ENCODE assay signal across 7 cellular contexts in the genomic region with DNA sequence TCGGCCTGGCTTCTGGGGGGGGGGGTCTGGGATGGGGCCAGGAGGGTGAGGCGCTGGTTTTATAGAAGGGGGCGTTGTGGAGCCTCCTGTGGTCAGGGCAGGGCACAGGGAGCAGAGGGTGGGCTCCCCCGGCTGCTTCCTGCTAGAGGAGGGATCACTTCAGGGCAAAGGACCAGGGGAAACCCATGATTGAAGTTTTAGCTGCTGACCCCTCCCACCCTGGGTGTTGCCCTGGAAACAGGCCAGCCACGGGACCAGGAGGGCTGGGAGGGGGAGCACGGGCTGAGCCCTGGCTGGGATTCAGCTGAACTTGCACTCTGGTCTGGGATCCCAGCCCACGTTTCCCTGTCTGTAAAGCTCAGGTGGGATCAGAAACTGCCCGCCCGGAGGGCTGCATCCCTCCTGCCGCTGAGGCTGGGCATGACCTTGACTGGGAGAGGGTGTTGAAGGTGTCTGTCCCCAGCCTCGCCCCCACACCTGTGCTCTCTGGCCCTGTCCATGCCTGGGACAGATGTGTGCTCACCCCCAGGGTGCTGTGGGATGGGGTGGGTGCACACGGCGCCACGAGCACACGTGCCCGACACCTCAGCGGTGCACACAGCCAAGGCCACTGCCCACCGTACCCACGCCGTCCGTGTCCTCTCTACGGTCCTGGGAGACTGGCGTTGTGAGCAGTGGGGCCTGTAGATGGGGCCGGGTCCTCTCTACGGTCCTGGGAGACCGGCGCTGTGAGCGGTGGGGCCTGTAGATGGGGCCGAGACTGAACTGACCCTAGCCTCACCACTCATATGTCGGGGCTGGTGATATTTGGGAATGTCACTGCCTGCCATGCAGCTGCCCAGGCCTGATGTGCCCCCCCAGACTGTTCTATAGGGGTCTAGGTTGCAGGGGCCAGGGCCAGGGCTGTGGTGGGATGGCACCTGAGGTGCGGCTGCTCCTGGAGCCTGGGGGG. TPM values are rescaled to one million over a fixed set of nuclear protein-coding genes. Genes with fewer than 3 reads are reported as not detected.
DNase-seq lines count a peak whose midpoint lies in the region; ATAC-seq and TF ChIP-seq lines count a peak whose summit lies in the region.

No MANE protein-coding gene starts in this region.

- no peak overlapping the region for H4K5ac ChIP-seq in H9 (ENCODE audit: insufficient read length, low read depth, low read length)

- H3K4me3 Mint-ChIP-seq in H9 = peak overlapping the region; percentile 60 to 84
- no peak overlapping the region for H3K4me3 Mint-ChIP-seq in activated T-helper 17 cell treated with anti-CD3 and anti-CD28 coated beads, Interleukin-2, amount 50 U/mL, for 72 hours

- peak overlapping the region; percentile 37 for H3K14ac ChIP-seq in H9 (ENCODE audit: insufficient read depth, low read length)

- WGBS in H9 (ENCODE audit: extremely low coverage, insufficient read length, low lambda C conversion rate) = no CpG with 5 or more reads among the region's 31 CpGs

- H3K79me1 ChIP-seq in H9 (ENCODE audit: insufficient read depth, low read depth, low read length, poor library complexity, severe bottlenecking) = peaks cover 2% of the 10 kb centered on the region

- H4K8ac ChIP-seq in H9 (replicated peaks; ENCODE audit: insufficient read length, low read depth, low read length) = no peak overlapping the region

- H2BK12ac ChIP-seq in H9 (ENCODE audit: insufficient read length, low read depth, low read length) = peak overlapping the region; percentile 55

- TF ChIP-seq CTCF in H9 (conservative IDR thresholded peaks at IDR 0.05) = no peak; the same call in 1 of the 3 replicates

- H2AFZ ChIP-seq in H9 (ENCODE audit: low read length) = no peak overlapping the region

- no peak overlapping the region for H2AK5ac ChIP-seq in H9 (ENCODE audit: insufficient read length, low read length)

- peaks cover 7% of the 10 kb centered on the region for H3K27me3 Mint-ChIP-seq in H9 (ENCODE audit: low read depth)
- no peaks in the 10 kb centered on the region for H3K27me3 Mint-ChIP-seq in activated T-helper 17 cell treated with anti-CD3 and anti-CD28 coated beads, Interleukin-2, amount 50 U/mL, for 72 hours

- no peak overlapping the region for H2BK5ac ChIP-seq in H9 (ENCODE audit: insufficient read length, low read length)

- ATAC-seq in SK-N-SH treated with all-trans-retinoic acid at 6 μM for 48 hours = peak; percentile 46
- ATAC-seq in esophagus mucosa = peak; percentile 2
- no peak for ATAC-seq in HG02852 (IDR thresholded peaks at IDR 0.05; ENCODE audit: unreplicated experiment)
- no peak for ATAC-seq in activated T-helper 17 cell treated with anti-CD3 and anti-CD28 coated beads, Interleukin-2, amount 50 U/mL, for 72 hours (replicated peaks)
- ATAC-seq in activated CD4-positive, CD25-positive, alpha-beta regulatory T cell treated with anti-CD3 and anti-CD28 coated beads, Interleukin-2, amount 50 U/mL, for 24 hours = no peak

- peaks cover 5% of the 10 kb centered on the region for H3K36me3 ChIP-seq in mucosa of stomach (ENCODE audit: control insufficient read depth, insufficient read depth, low read length)

- peak overlapping the region; percentile 75 for H3K4me2 ChIP-seq in H9 (ENCODE audit: insufficient read depth, insufficient read length, low read length)

- no peak overlapping the region for H3T11ph ChIP-seq in H9 (ENCODE audit: low read length)

- no peak overlapping the region for H3K27ac ChIP-seq in H9 (ENCODE audit: insufficient read length, low read depth, low read length)

- H3K4me1 ChIP-seq in H9 (ENCODE audit: insufficient read depth, low read length) = peaks cover 2% of the 10 kb centered on the region; the same call in 1 of the 2 replicates
- peaks cover 54% of the 10 kb centered on the region for H3K4me1 ChIP-seq in mucosa of stomach (ENCODE audit: control insufficient read depth, insufficient read depth, low read length)

- H3K56ac ChIP-seq in H9 (ENCODE audit: insufficient read length, low read depth, low read length) = no peak overlapping the region

- no peaks in the 10 kb centered on the region for H3K9me3 Mint-ChIP-seq in H9
- no peaks in the 10 kb centered on the region for H3K9me3 Mint-ChIP-seq in activated T-helper 17 cell treated with anti-CD3 and anti-CD28 coated beads, Interleukin-2, amount 50 U/mL, for 72 hours

- no peak overlapping the region for H2BK120ac ChIP-seq in H9 (ENCODE audit: low read depth, low read length, poor library complexity, severe bottlenecking)

- H3K4me1 Mint-ChIP-seq in H9 = peaks cover 17 to 36% of the 10 kb centered on the region in 2 experiments
- peaks cover 7% of the 10 kb centered on the region for H3K4me1 Mint-ChIP-seq in activated T-helper 17 cell treated with anti-CD3 and anti-CD28 coated beads, Interleukin-2, amount 50 U/mL, for 72 hours

- H3K18ac ChIP-seq in H9 (ENCODE audit: insufficient read length, low read depth, low read length) = peak overlapping the region; percentile 41

- peaks cover 15% of the 10 kb centered on the region for H3K23me2 ChIP-seq in H9 (ENCODE audit: insufficient read length, low read depth, low read length, poor library complexity, severe bottlenecking)

- H3K23ac ChIP-seq in H9 (ENCODE audit: insufficient read length, low read depth, low read length) = no peak overlapping the region

- DNase-seq in H9 = peak; percentile 94

- H3K4me3 ChIP-seq in mucosa of stomach (ENCODE audit: low read length) = no peak overlapping the region

- H2BK15ac ChIP-seq in H9 (ENCODE audit: low read depth, low read length) = 0 out of 2 replicates have a peak overlapping the region, but pooled peaks have one; percentile 2

- H4K91ac ChIP-seq in H9 (ENCODE audit: insufficient read length, low read depth, low read length) = no peak overlapping the region

- no peak overlapping the region for H3K9ac ChIP-seq in H9 (ENCODE audit: extremely low read depth, insufficient read length, low read length)
- peak overlapping the region; percentile 15 for H3K9ac ChIP-seq in mucosa of stomach (ENCODE audit: low read length)

- H4K20me1 ChIP-seq in H9 (ENCODE audit: control insufficient read depth, insufficient read depth, insufficient read length) = peaks cover 6% of the 10 kb centered on the region

- H3K79me2 ChIP-seq in H9 (ENCODE audit: insufficient read depth, low read length) = no peaks in the 10 kb centered on the region; the same call in 1 of the 2 replicates

- peak overlapping the region; percentile 47 to 96 (median 91); a peak in 6 of 7 replicates for H3K27ac Mint-ChIP-seq in H9
- H3K27ac Mint-ChIP-seq in activated T-helper 17 cell treated with anti-CD3 and anti-CD28 coated beads, Interleukin-2, amount 50 U/mL, for 72 hours = no peak overlapping the region

- H3K9me3 ChIP-seq in H9 (ENCODE audit: control insufficient read depth, low read depth, low read length) = no peaks in the 10 kb centered on the region
- H3K9me3 ChIP-seq in mucosa of stomach (ENCODE audit: control insufficient read depth, low read length) = no peaks in the 10 kb centered on the region

- no peak overlapping the region for H2BK20ac ChIP-seq in H9 (ENCODE audit: low read depth, low read length, poor library complexity, severe bottlenecking)

- no peak overlapping the region for H3K4ac ChIP-seq in H9 (ENCODE audit: low read depth, low read length)

- H3K36me3 Mint-ChIP-seq in H9 (ENCODE audit: insufficient read depth in 1 of 3, low read depth in 3 of 3) = peaks cover 0 to 15% (median 13%) of the 10 kb centered on the region in 3 experiments; a peak in 6 of 7 replicates
- H3K36me3 Mint-ChIP-seq in activated T-helper 17 cell treated with anti-CD3 and anti-CD28 coated beads, Interleukin-2, amount 50 U/mL, for 72 hours (ENCODE audit: low read depth) = peaks cover 13% of the 10 kb centered on the region

- no peaks in the 10 kb centered on the region; the same call in 1 of the 2 replicates for H3K27me3 ChIP-seq in H9 (ENCODE audit: insufficient read depth, low read length)
- peaks cover 28% of the 10 kb centered on the region for H3K27me3 ChIP-seq in mucosa of stomach (ENCODE audit: control insufficient read depth, insufficient read depth, low read length)

TF ChIP-seq in SK-N-SH treated with all-trans-retinoic acid at 6 μM for 48 hours, 23 proteins besides CTCF, POLR2A, EP300 and RAD21 (continues in another document):
- TF ChIP-seq SNAI2 (CRISPR knock-in tag; IDR thresholded peaks at IDR 0.05) = no peak
- TF ChIP-seq, protein P1, sequence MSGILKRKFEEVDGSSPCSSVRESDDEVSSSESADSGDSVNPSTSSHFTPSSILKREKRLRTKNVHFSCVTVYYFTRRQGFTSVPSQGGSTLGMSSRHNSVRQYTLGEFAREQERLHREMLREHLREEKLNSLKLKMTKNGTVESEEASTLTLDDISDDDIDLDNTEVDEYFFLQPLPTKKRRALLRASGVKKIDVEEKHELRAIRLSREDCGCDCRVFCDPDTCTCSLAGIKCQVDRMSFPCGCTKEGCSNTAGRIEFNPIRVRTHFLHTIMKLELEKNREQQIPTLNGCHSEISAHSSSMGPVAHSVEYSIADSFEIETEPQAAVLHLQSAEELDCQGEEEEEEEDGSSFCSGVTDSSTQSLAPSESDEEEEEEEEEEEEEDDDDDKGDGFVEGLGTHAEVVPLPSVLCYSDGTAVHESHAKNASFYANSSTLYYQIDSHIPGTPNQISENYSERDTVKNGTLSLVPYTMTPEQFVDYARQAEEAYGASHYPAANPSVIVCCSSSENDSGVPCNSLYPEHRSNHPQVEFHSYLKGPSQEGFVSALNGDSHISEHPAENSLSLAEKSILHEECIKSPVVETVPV (CRISPR knock-in tag; IDR thresholded peaks at IDR 0.05) = no peak

RNA-seq across cellular contexts. Expression of a gene that starts 2.3 kb away (rescaled TPM):
- total RNA-seq in H9 (2021) (63.9 and 64.6 TPM in 2 replicates), esophagus mucosa (8.4 TPM)
- total RNA-seq in activated T-helper 17 cell treated with anti-CD3 and anti-CD28 coated beads, Interleukin-2, amount 50 U/mL, for 72 hours = 10 to 100 TPM in 1 of 2 donors, 1 to 10 TPM in 1; 6.0 to 11.2 TPM

RNA-seq across cellular contexts. Expression of a gene that starts 2.6 kb away (rescaled TPM):
- total RNA-seq in H9 (2021) (133 and 135 TPM in 2 replicates), esophagus mucosa (177 TPM)
- total RNA-seq in activated T-helper 17 cell treated with anti-CD3 and anti-CD28 coated beads, Interleukin-2, amount 50 U/mL, for 72 hours = 100 to 1,000 TPM in 1 of 2 donors, 10 to 100 TPM in 1; 41.2 to 106 TPM

RNA-seq across cellular contexts. Expression of a gene that starts 12.2 kb away (rescaled TPM):
- total RNA-seq in H9 (2021) (138 and 142 TPM in 2 replicates), esophagus mucosa (109 TPM)
- total RNA-seq in activated T-helper 17 cell treated with anti-CD3 and anti-CD28 coated beads, Interleukin-2, amount 50 U/mL, for 72 hours = 10 to 100 TPM; 61.5 to 74.6 TPM

RNA-seq across cellular contexts. Expression of a gene that starts 17.2 kb away (rescaled TPM):
- total RNA-seq in H9 (2021) = 28.8 and 29.0 TPM in 2 replicates
- 3.3 TPM for total RNA-seq in esophagus mucosa
- total RNA-seq in activated T-helper 17 cell treated with anti-CD3 and anti-CD28 coated beads, Interleukin-2, amount 50 U/mL, for 72 hours = 1 to 10 TPM; 1.4 to 1.9 TPM

RNA-seq across cellular contexts. Expression of a gene that starts 26.3 kb away (rescaled TPM):
- total RNA-seq in H9 (2021) = 62.3 and 67.3 TPM in 2 replicates
- 24.5 TPM for total RNA-seq in esophagus mucosa
- 10 to 100 TPM; 36.8 to 39.3 TPM for total RNA-seq in activated T-helper 17 cell treated with anti-CD3 and anti-CD28 coated beads, Interleukin-2, amount 50 U/mL, for 72 hours

Comparison
In these comparisons a context has a peak if more than half of its experiments do, and no peak if none do; other contexts are left out.
1. ATAC-seq: peak in SK-N-SH treated with all-trans-retinoic acid at 6 μM for 48 hours (single experiment) and esophagus mucosa (single experiment); none in HG02852 (single experiment), activated T-helper 17 cell treated with anti-CD3 and anti-CD28 coated beads, Interleukin-2, amount 50 U/mL, for 72 hours (single experiment) and activated CD4-positive, CD25-positive, alpha-beta regulatory T cell treated with anti-CD3 and anti-CD28 coated beads, Interleukin-2, amount 50 U/mL, for 24 hours (0 of 2).